19 cellular contexts compared by ENCODE assay signal in genomic region chr7:70554646-70555045, GRCh38.
"Had no signal": no experiment of that assay in that cellular context is flagged by ENCODE, and none has a peak within 500 bp of the region (broad histone marks: within the 10 kb centered on the region; RNA-seq: fewer than 3 reads in every experiment).

No MANE protein-coding gene starts in this region.

- H3K4me1 ChIP-seq: SJCRH30 had no signal

- H3K36me3 ChIP-seq: SJCRH30 had no signal

- H3K4me3 ChIP-seq: K562, SJCRH30 had no signal

- H3K27me3 ChIP-seq: SJCRH30 had no signal

- ATAC-seq: HepG2, K562, SK-N-SH treated with all-trans-retinoic acid at 6 μM for 48 hours had no signal

- H3K27ac ChIP-seq: KMS-11, RWPE1, SJCRH30 had no signal

- DNase-seq: Kasumi-1, MM.1S, NCI-H1092 treated with DMSO at 0.1 percent for 48 hours, NCI-H1417, NCI-H1436 treated with DMSO at 0.1 percent for 48 hours, NCI-H1694, NCI-H187 treated with DMSO at 0.1 percent for 48 hours, NCI-H2029 treated with DMSO at 0.1 percent for 48 hours, NCI-H2107, NCI-H2227 treated with DMSO at 0.1 percent for 48 hours, NCI-H526, SHP77 treated with DMSO at 0.1 percent for 48 hours, SJCRH30, T-helper 1 cell had no signal
